Comparison of ENCODE assay signal across 11 cellular contexts in the genomic region with DNA sequence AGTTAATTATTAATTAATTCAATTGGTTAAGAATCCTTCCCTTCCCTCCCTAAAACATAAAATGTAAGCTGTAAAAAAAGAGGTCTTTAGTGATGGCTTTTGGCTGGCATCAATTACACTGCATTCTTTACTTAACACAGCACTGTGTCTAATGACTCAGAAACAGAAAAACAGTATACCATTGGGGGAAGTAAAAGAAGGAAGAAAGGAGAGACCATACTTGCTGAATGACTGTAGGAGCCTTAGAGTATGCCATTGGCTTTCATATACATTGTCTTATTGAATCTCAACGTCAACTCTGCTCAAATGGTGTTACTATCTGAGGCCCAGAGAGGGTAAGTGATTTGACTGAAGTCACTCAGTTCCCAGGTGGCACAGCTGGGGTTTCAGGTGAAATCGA. TPM values are rescaled to one million over a fixed set of nuclear protein-coding genes. Genes with fewer than 3 reads are reported as not detected.
DNase-seq lines count a peak whose midpoint lies in the region; ATAC-seq and TF ChIP-seq lines count a peak whose summit lies in the region.
"Had no signal": no experiment of that assay in that cellular context is flagged by ENCODE, and none has a peak within 500 bp of the region (broad histone marks: within the 10 kb centered on the region; RNA-seq: fewer than 3 reads in every experiment).

No MANE protein-coding gene starts in this region.

- POLR2A ChIA-PET in RWPE1 (lab: Yijun Ruan, JAX; ENCODE audit: low non-redundant PET), result no interaction called here

- TF ChIP-seq CTCF in foreskin keratinocyte (conservative IDR thresholded peaks at IDR 0.05), result no peak
- no peak for TF ChIP-seq CTCF in RWPE1 (conservative IDR thresholded peaks at IDR 0.05; ENCODE audit: low read depth)

- no peak overlapping the region for H3K27ac ChIP-seq in foreskin keratinocyte
- H3K27ac ChIP-seq in RWPE1, result no peak overlapping the region
- H3K27ac ChIP-seq: upper lobe of left lung had no signal

- no peaks in the 10 kb centered on the region for H3K4me1 ChIP-seq in foreskin keratinocyte
- H3K4me1 ChIP-seq: upper lobe of left lung had no signal

- no peak for TF ChIP-seq POLR2A in GM18505 (IDR thresholded peaks at IDR 0.05; ENCODE audit: borderline replicate concordance, extremely low read depth, insufficient read depth, insufficient read length)

- no peaks in the 10 kb centered on the region for H3K27me3 ChIP-seq in foreskin keratinocyte
- H3K27me3 ChIP-seq: upper lobe of left lung had no signal

- ATAC-seq in GM18505 (IDR thresholded peaks at IDR 0.05; ENCODE audit: unreplicated experiment), result peak; percentile 100
- ATAC-seq in GM21737 (IDR thresholded peaks at IDR 0.05; ENCODE audit: unreplicated experiment), result peak; percentile 84
- ATAC-seq in HG03558 (IDR thresholded peaks at IDR 0.05; ENCODE audit: extremely low read depth, unreplicated experiment), result peak; percentile 98
- peak; percentile 33 for ATAC-seq in foreskin keratinocyte

- CTCF ChIA-PET in RWPE1 (lab: Yijun Ruan, JAX), result interaction anchor here (0.7 kb wide), 1 partner anchor 855 kb away, joined by 3 read pairs; no protein-coding TSS in a partner anchor

- peak in 1 of 2 donors; percentile 39 for DNase-seq in foreskin keratinocyte
- no peak for DNase-seq in GM19238 (ENCODE audit: insufficient read length, low spot score)
- DNase-seq in COLO829 (ENCODE audit: low spot score), result no peak
- DNase-seq in RWPE1 (ENCODE audit: low spot score), result no peak
- no peak for DNase-seq in NCI-H345 (lab: John Stamatoyannopoulos, UW)
- DNase-seq: NCI-H2029 treated with DMSO at 0.1 percent for 48 hours, retina, upper lobe of left lung had no signal

RNA-seq across cellular contexts. Expression of a gene that starts 18.4 kb away (rescaled TPM):
- 9.8 and 13.8 TPM in 2 replicates for total RNA-seq in foreskin keratinocyte
- 7.9 and 11.0 TPM in 2 replicates for polyA plus RNA-seq in foreskin keratinocyte

Comparison
In these comparisons a context has a peak if more than half of its experiments do, and no peak if none do; other contexts are left out.
1. ATAC-seq: peak in every context shown above with its lines; median percentile 100 in GM18505; 98 in HG03558; 84 in GM21737; 33 in foreskin keratinocyte.